In genomic region chr1:207454046-207454964, GRCh38 we compare ENCODE assay signal across 8 cellular contexts. TPM values are rescaled to one million over a fixed set of nuclear protein-coding genes. Genes with fewer than 3 reads are reported as not detected.
A peak's percentile ranks its signal among the peaks of the same experiment; 100 is the strongest.
DNase-seq lines count a peak whose midpoint lies in the region; ATAC-seq and TF ChIP-seq lines count a peak whose summit lies in the region.

Gene CR2, plus strand, starts transcription at chr1:207454328. Its CDS starts 91 bp downstream, at chr1:207454419.

- H3K36me3 Mint-ChIP-seq in activated B cell treated with CpG ODN at 0.5 μM for 24 hours (ENCODE audit: low read depth), result peaks cover 3% of the 10 kb centered on the region

- H3K36me3 ChIP-seq in mesendoderm (ENCODE audit: control insufficient read depth, insufficient read depth, low read length), result no peaks in the 10 kb centered on the region

- peak within 1 kb of the TSS; percentile 76 for H3K4me2 ChIP-seq in mesendoderm (ENCODE audit: low read length)

- no peak within 1 kb of the TSS for H2AK5ac ChIP-seq in mesendoderm (ENCODE audit: low read length)

- H3K27ac Mint-ChIP-seq in activated B cell treated with CpG ODN at 0.5 μM for 24 hours, result no peak within 1 kb of the TSS

- H3K23ac ChIP-seq in mesendoderm (ENCODE audit: low read length), result no peak within 1 kb of the TSS

- CTCF ChIA-PET in activated B cell treated with CpG ODN at 0.5 μM for 24 hours (lab: Charles Lee), result interaction anchor here (0.8 to 4.8 kb wide), 17 partner anchors 9 to 404 kb away, joined by 3 to 47 read pairs (median 6); partner anchors contain the start of genes CR1 and PFKFB2

- H3K4me3 ChIP-seq in mesendoderm (ENCODE audit: low read length), result no peak within 1 kb of the TSS

- no peak within 1 kb of the TSS for H3K4ac ChIP-seq in mesendoderm (ENCODE audit: low read depth, low read length)

- H3K4me1 ChIP-seq in mesendoderm (ENCODE audit: control insufficient read depth, low read depth, low read length), result no peaks in the 10 kb centered on the region

- POLR2A ChIA-PET in activated B cell treated with CpG ODN at 0.5 μM for 24 hours (lab: Charles Lee), result interaction anchor here (0.5 to 4.7 kb wide), 22 partner anchors 8 to 1662 kb away, joined by 3 to 86 read pairs (median 8); partner anchors contain the start of genes CD55, CR1 and PFKFB2

- no peak within 1 kb of the TSS for H4K8ac ChIP-seq in mesendoderm (ENCODE audit: low read depth, low read length)

- peak within 1 kb of the TSS; percentile 39 for H3K9ac ChIP-seq in mesendoderm (ENCODE audit: low read length)

- no peaks in the 10 kb centered on the region for H3K27me3 Mint-ChIP-seq in activated B cell treated with CpG ODN at 0.5 μM for 24 hours

- peaks cover 4% of the 10 kb centered on the region for H3K4me1 Mint-ChIP-seq in activated B cell treated with CpG ODN at 0.5 μM for 24 hours

- intact Hi-C loops in activated B cell treated with CpG ODN at 0.5 μM for 24 hours (cut with micrococcal nuclease), result loop anchor here (1.0 to 2.0 kb wide), 6 partner anchors 24 to 401 kb away; partner anchors contain the start of genes CD55 and PFKFB2

- no peaks in the 10 kb centered on the region for H3K79me1 ChIP-seq in mesendoderm (ENCODE audit: low read length)

- H2BK5ac ChIP-seq in mesendoderm (ENCODE audit: low read length), result no peak within 1 kb of the TSS

- no CpG with 5 or more reads among the region's 75 CpGs for WGBS in mesendoderm (ENCODE audit: extremely low coverage, insufficient coverage, low lambda C conversion rate)

- H4K5ac ChIP-seq in mesendoderm (ENCODE audit: low read length), result no peak within 1 kb of the TSS

- no peak for TF ChIP-seq CTCF in activated B cell treated with CpG ODN at 0.5 μM for 24 hours (IDR thresholded peaks at IDR 0.05)

- H2BK15ac ChIP-seq in mesendoderm (replicated peaks; ENCODE audit: low read depth), result no peak within 1 kb of the TSS

- H3K27ac ChIP-seq in mesendoderm (ENCODE audit: low read depth, low read length), result no peak within 1 kb of the TSS

- H3K27me3 ChIP-seq in mesendoderm (ENCODE audit: insufficient read depth, low read length, poor library complexity), result peaks cover 8% of the 10 kb centered on the region

- H2BK120ac ChIP-seq in mesendoderm (ENCODE audit: low read depth, low read length), result no peak within 1 kb of the TSS

- ATAC-seq in GM19467 (IDR thresholded peaks at IDR 0.05; ENCODE audit: unreplicated experiment) (peak; percentile 71), activated B cell treated with CpG ODN at 0.5 μM for 24 hours (ENCODE audit: low read depth) (peak; percentile 90)

- H3K18ac ChIP-seq in mesendoderm (ENCODE audit: low read length), result no peak within 1 kb of the TSS

- peak; percentile 14 for DNase-seq in DMS153 (lab: John Stamatoyannopoulos, UW)
- DNase-seq in HPDE6-E6E7 (ENCODE audit: extremely low spot score), result peak; percentile 13
- DNase-seq in activated B cell treated with CpG ODN at 0.5 μM for 24 hours, result peak; percentile 74
- DNase-seq in dermis blood vessel endothelial cell, result peak; percentile 2
- peak; percentile 70 for DNase-seq in mesendoderm
- peak; percentile 47 to 68 for DNase-seq in stimulated activated CD8-positive, alpha-beta memory T cell treated with anti-CD3 and anti-CD28 coated beads, Interleukin-15, amount 100 ng/mL, for 48 hours (ENCODE audit: low read depth in 2 of 2)
- no peak for DNase-seq in cerebellar cortex (ENCODE audit: low spot score)

- no peak within 1 kb of the TSS for H3K4me3 Mint-ChIP-seq in activated B cell treated with CpG ODN at 0.5 μM for 24 hours

- no peaks in the 10 kb centered on the region for H3K79me2 ChIP-seq in mesendoderm (ENCODE audit: control insufficient read depth, insufficient read depth, low read length)

- peak within 1 kb of the TSS; percentile 58 for H3K56ac ChIP-seq in mesendoderm (ENCODE audit: low read length)

- H3K9me3 Mint-ChIP-seq in activated B cell treated with CpG ODN at 0.5 μM for 24 hours, result no peaks in the 10 kb centered on the region

RNA-seq across cellular contexts. Expression of gene CR2, which starts in this region (rescaled TPM):
- total RNA-seq in activated B cell treated with CpG ODN at 0.5 μM for 24 hours, result 30.7 and 34.1 TPM in 2 replicates
- not detected in 2 replicates for total RNA-seq in dermis blood vessel endothelial cell
- 0.51 TPM for polyA plus RNA-seq in mesendoderm (2013, experiment 1 of 2)
- polyA plus RNA-seq in mesendoderm (2013, experiment 2 of 2), result 0.57 TPM

Comparison
In these comparisons a context has a peak if more than half of its experiments do, and no peak if none do; other contexts are left out.
1. RNA of gene CR2 (total RNA-seq): 30.7 to 34.1 TPM in activated B cell treated with CpG ODN at 0.5 μM for 24 hours; not detected in dermis blood vessel endothelial cell; every median in the first group is over 10 times any median in the second.
2. Peak in DNase-seq in dermis blood vessel endothelial cell; RNA of the gene not detected or under 1 TPM.